Comparison of ENCODE assay signal across 8 cellular contexts in the genomic region with DNA sequence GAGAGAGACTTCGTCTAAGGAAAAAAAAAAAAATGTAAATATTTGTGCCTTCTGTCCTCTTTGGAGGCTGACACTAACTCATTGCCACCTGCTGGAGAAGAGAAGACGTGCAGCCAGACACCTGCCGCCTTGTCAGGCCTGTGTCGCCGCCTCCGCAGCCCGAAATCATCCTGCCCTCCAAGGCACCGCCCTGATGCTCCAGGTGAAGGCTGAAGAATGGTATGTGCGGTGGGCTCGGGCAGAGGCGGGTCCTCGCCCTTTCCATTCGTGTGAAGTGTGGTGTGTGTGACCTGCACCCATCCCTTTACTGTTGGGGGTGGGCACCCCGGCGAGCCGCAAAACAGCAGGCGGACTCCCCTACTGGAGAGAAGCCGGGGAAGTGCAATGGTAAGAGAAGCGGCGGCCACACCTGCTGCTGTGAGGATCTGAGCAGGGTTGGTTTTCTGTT.
DNase-seq lines count a peak whose midpoint lies in the region; ATAC-seq and TF ChIP-seq lines count a peak whose summit lies in the region.

No MANE protein-coding gene starts in this region.

- peaks cover 7% of the 10 kb centered on the region for H3K4me1 Mint-ChIP-seq in stimulated activated memory B cell treated with anti-CD40 and anti-IgM and Interleukin-4, amounts not matched to agents 10 μg/mL and 1 μg/mL and 100 μg/mL, for 72 hours

- H3K4me3 Mint-ChIP-seq in stimulated activated memory B cell treated with anti-CD40 and anti-IgM and Interleukin-4, amounts not matched to agents 10 μg/mL and 1 μg/mL and 100 μg/mL, for 72 hours, result peak overlapping the region; percentile 72

- DNase-seq in GM06990 (ENCODE audit: extremely low read depth, insufficient read length) (peak; percentile 57), NCI-H748 treated with DMSO at 0.1 percent for 48 hours (lab: John Stamatoyannopoulos, UW) (peak; percentile 72), epidermal melanocyte (ENCODE audit: insufficient read length, low spot score) (peak; percentile 49), myocyte (ENCODE audit: low read depth) (peak; percentile 46)
- DNase-seq in activated CD8-positive, alpha-beta memory T cell treated with anti-CD3 and anti-CD28 coated beads, Interleukin-2, amount 50 U/mL, for 24 hours (ENCODE audit: extremely low read depth), result peak; percentile 26

- H3K36me3 Mint-ChIP-seq in stimulated activated memory B cell treated with anti-CD40 and anti-IgM and Interleukin-4, amounts not matched to agents 10 μg/mL and 1 μg/mL and 100 μg/mL, for 72 hours, result no peaks in the 10 kb centered on the region

- no peaks in the 10 kb centered on the region for H3K27me3 Mint-ChIP-seq in stimulated activated memory B cell treated with anti-CD40 and anti-IgM and Interleukin-4, amounts not matched to agents 10 μg/mL and 1 μg/mL and 100 μg/mL, for 72 hours

- peak overlapping the region; percentile 48 for H3K27ac Mint-ChIP-seq in stimulated activated memory B cell treated with anti-CD40 and anti-IgM and Interleukin-4, amounts not matched to agents 10 μg/mL and 1 μg/mL and 100 μg/mL, for 72 hours

- no peaks in the 10 kb centered on the region for H3K36me3 ChIP-seq in GM06990 (ENCODE audit: control insufficient read depth, insufficient read depth, low read length)

- peak; percentile 75 for ATAC-seq in HG02884 (IDR thresholded peaks at IDR 0.05; ENCODE audit: unreplicated experiment)
- peak; percentile 92 for ATAC-seq in stimulated activated memory B cell treated with anti-CD40 and anti-IgM and Interleukin-4, amounts not matched to agents 10 μg/mL and 1 μg/mL and 100 μg/mL, for 72 hours
- ATAC-seq in GM21390 (IDR thresholded peaks at IDR 0.05; ENCODE audit: unreplicated experiment), result no peak

- no peaks in the 10 kb centered on the region for H3K9me3 Mint-ChIP-seq in stimulated activated memory B cell treated with anti-CD40 and anti-IgM and Interleukin-4, amounts not matched to agents 10 μg/mL and 1 μg/mL and 100 μg/mL, for 72 hours

- TF ChIP-seq CTCF in GM06990 (IDR thresholded peaks at IDR 0.05; ENCODE audit: insufficient read depth, low read length, poor library complexity, severe bottlenecking), result peak; percentile 59

- H3K4me3 ChIP-seq in GM06990 (replicated peaks; ENCODE audit: low read depth, low read length), result no peak overlapping the region; the same call in 1 of the 2 replicates

- no peaks in the 10 kb centered on the region for H3K27me3 ChIP-seq in GM06990 (replicated peaks; ENCODE audit: control insufficient read depth, insufficient read depth, low read length)
